In genomic region chr1:63124666-63125191, GRCh38 we compare ENCODE assay signal across 10 cellular contexts.
DNase-seq lines count a peak whose midpoint lies in the region; ATAC-seq and TF ChIP-seq lines count a peak whose summit lies in the region.
"Had no signal": no experiment of that assay in that cellular context is flagged by ENCODE, and none has a peak within 500 bp of the region (broad histone marks: within the 10 kb centered on the region; RNA-seq: fewer than 3 reads in every experiment).

No MANE protein-coding gene starts in this region.

- ATAC-seq in GM19372 (IDR thresholded peaks at IDR 0.05; ENCODE audit: low read depth, unreplicated experiment) (peak; percentile 83), HG03135 (IDR thresholded peaks at IDR 0.05; ENCODE audit: unreplicated experiment) (peak; percentile 78), body of pancreas (peak; percentile 52)
- no peak for ATAC-seq in effector memory CD8-positive, alpha-beta T cell (replicated peaks)
- no peak for ATAC-seq in activated CD8-positive, alpha-beta T cell treated with anti-CD3 and anti-CD28 coated beads, Interleukin-2, amount 10 ng/mL, durations not matched to agents 7 days and 5 days

- no peaks in the 10 kb centered on the region for H3K4me1 Mint-ChIP-seq in effector memory CD8-positive, alpha-beta T cell (ENCODE audit: low read depth in 2 of 2)
- peaks cover 2% of the 10 kb centered on the region for H3K4me1 Mint-ChIP-seq in activated CD8-positive, alpha-beta T cell treated with anti-CD3 and anti-CD28 coated beads, Interleukin-2, amount 10 ng/mL, durations not matched to agents 7 days and 5 days (ENCODE audit: low read depth)

- no peak overlapping the region for H3K27ac Mint-ChIP-seq in effector memory CD8-positive, alpha-beta T cell
- no peak overlapping the region for H3K27ac Mint-ChIP-seq in activated CD8-positive, alpha-beta T cell treated with anti-CD3 and anti-CD28 coated beads, Interleukin-2, amount 10 ng/mL, durations not matched to agents 7 days and 5 days
- H3K27ac Mint-ChIP-seq: memory B cell; T-helper 1 cell treated with Interleukin-12 subunit alpha and Interleukin-12 subunit beta and Interleukin-4 antibody, amounts not matched to agents 30 μg/mL and 1 μg/mL, for 36 hours had no signal

- POLR2A ChIA-PET in activated CD8-positive, alpha-beta T cell treated with anti-CD3 and anti-CD28 coated beads, Interleukin-2, amount 10 ng/mL, durations not matched to agents 7 days and 5 days (lab: Charles Lee), result no interaction called here

- H3K9me3 ChIP-seq in body of pancreas, result no peaks in the 10 kb centered on the region

- no peaks in the 10 kb centered on the region for H3K36me3 Mint-ChIP-seq in effector memory CD8-positive, alpha-beta T cell (ENCODE audit: insufficient read depth)
- H3K36me3 Mint-ChIP-seq in activated CD8-positive, alpha-beta T cell treated with anti-CD3 and anti-CD28 coated beads, Interleukin-2, amount 10 ng/mL, durations not matched to agents 7 days and 5 days (ENCODE audit: low read depth), result no peaks in the 10 kb centered on the region
- H3K36me3 Mint-ChIP-seq: memory B cell had no signal

- H3K27me3 ChIP-seq in body of pancreas, result no peaks in the 10 kb centered on the region

- WGBS in body of pancreas, 2 donors, result 41 to 56% methylated on average over 3 of the region's 3 CpGs

- peak overlapping the region in 1 of 4 donors; percentile 38 for H3K27ac ChIP-seq in body of pancreas

- H3K4me3 ChIP-seq in body of pancreas, result no peak overlapping the region

- peaks cover 10 to 22% of the 10 kb centered on the region in 2 donors for H3K27me3 Mint-ChIP-seq in effector memory CD8-positive, alpha-beta T cell
- H3K27me3 Mint-ChIP-seq in activated CD8-positive, alpha-beta T cell treated with anti-CD3 and anti-CD28 coated beads, Interleukin-2, amount 10 ng/mL, durations not matched to agents 7 days and 5 days (ENCODE audit: low read depth), result peaks cover 6% of the 10 kb centered on the region

- H3K4me1 ChIP-seq in body of pancreas, result no peaks in the 10 kb centered on the region

- no peak overlapping the region for H3K4me3 Mint-ChIP-seq in effector memory CD8-positive, alpha-beta T cell
- no peak overlapping the region for H3K4me3 Mint-ChIP-seq in activated CD8-positive, alpha-beta T cell treated with anti-CD3 and anti-CD28 coated beads, Interleukin-2, amount 10 ng/mL, durations not matched to agents 7 days and 5 days
- H3K4me3 Mint-ChIP-seq: memory B cell; T-helper 1 cell treated with Interleukin-12 subunit alpha and Interleukin-12 subunit beta and Interleukin-4 antibody, amounts not matched to agents 30 μg/mL and 1 μg/mL, for 36 hours had no signal

- no peak for DNase-seq in body of pancreas
- DNase-seq in pulmonary artery endothelial cell (ENCODE audit: low read depth, low spot score), result peak; percentile 36
- no peak for DNase-seq in DMS79 treated with DMSO at 0.1 percent for 48 hours (lab: John Stamatoyannopoulos, UW)
- no peak for DNase-seq in NCI-H82 treated with DMSO at 0.1 percent for 48 hours (lab: John Stamatoyannopoulos, UW; ENCODE audit: unreplicated experiment)
- DNase-seq in effector memory CD8-positive, alpha-beta T cell, result no peak
- DNase-seq in activated CD8-positive, alpha-beta T cell treated with anti-CD3 and anti-CD28 coated beads, Interleukin-2, amount 10 ng/mL, durations not matched to agents 7 days and 5 days, result no peak

- intact Hi-C loops in body of pancreas (cut with DNase I), result no loop called here

- TF ChIP-seq CTCF in body of pancreas (IDR thresholded peaks at IDR 0.05), result no peak

- no peaks in the 10 kb centered on the region for H3K9me3 Mint-ChIP-seq in effector memory CD8-positive, alpha-beta T cell
- no peaks in the 10 kb centered on the region for H3K9me3 Mint-ChIP-seq in activated CD8-positive, alpha-beta T cell treated with anti-CD3 and anti-CD28 coated beads, Interleukin-2, amount 10 ng/mL, durations not matched to agents 7 days and 5 days (ENCODE audit: insufficient read depth)
- H3K9me3 Mint-ChIP-seq: memory B cell; T-helper 1 cell treated with Interleukin-12 subunit alpha and Interleukin-12 subunit beta and Interleukin-4 antibody, amounts not matched to agents 30 μg/mL and 1 μg/mL, for 36 hours had no signal

- TF ChIP-seq POLR2A in body of pancreas (IDR thresholded peaks at IDR 0.05), result no peak

- no peaks in the 10 kb centered on the region for H3K36me3 ChIP-seq in body of pancreas (replicated peaks in 1 of 2; ENCODE audit: insufficient read depth in 1 of 2, low read depth in 2 of 2)

- CTCF ChIA-PET in activated CD8-positive, alpha-beta T cell treated with anti-CD3 and anti-CD28 coated beads, Interleukin-2, amount 10 ng/mL, durations not matched to agents 7 days and 5 days (lab: Charles Lee), result no interaction called here

Comparison
In these comparisons a context has a peak if more than half of its experiments do, and no peak if none do; other contexts are left out.
1. ATAC-seq: peak in GM19372 (single experiment), HG03135 (single experiment) and body of pancreas (single experiment); none in effector memory CD8-positive, alpha-beta T cell (single experiment) and activated CD8-positive, alpha-beta T cell treated with anti-CD3 and anti-CD28 coated beads, Interleukin-2, amount 10 ng/mL, durations not matched to agents 7 days and 5 days (single experiment).